In the genomic region with DNA sequence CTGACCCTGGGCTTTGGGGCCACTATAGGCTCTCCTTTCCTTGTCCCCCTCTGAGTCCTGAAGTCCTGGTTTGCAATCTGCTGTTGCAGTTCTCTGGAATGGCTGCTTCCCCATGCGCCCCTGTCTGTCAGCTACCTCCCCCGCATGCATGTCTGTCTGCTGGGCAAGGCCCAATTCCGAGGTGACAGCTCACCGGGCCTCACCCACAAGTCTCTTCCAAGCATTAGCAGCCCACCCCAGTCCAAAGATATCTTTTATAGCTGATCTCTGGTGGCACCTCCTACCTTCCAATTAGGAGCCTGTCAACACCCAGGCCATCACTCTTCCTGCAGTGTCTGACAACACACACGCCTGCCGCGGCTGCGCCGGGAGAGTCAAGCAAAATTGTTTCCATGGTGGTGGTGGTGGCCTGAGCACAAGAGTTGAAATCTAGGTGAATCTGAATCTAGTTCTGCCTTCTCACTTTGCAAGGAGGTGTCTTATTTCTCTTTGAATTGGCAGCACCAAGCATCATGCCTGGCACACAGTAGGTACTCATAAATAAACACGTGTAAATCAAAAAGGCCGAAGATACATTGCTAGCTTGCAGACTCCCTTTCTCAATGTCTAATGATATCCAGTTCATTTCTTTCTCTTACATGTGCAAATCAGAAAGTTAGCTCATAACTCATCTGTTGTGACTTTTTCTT, we compare ENCODE assay signal across 13 cellular contexts. TPM values are rescaled to one million over a fixed set of nuclear protein-coding genes. Genes with fewer than 3 reads are reported as not detected.
DNase-seq lines count a peak whose midpoint lies in the region; ATAC-seq, FAIRE-seq and TF ChIP-seq lines count a peak whose summit lies in the region.
"Had no signal": no experiment of that assay in that cellular context is flagged by ENCODE, and none has a peak within 500 bp of the region (broad histone marks: within the 10 kb centered on the region; RNA-seq: fewer than 3 reads in every experiment).

No MANE protein-coding gene starts in this region.

- peaks cover 29% of the 10 kb centered on the region for H3K4me1 ChIP-seq in GM12878 (ENCODE audit: control insufficient read depth, insufficient read depth, low read length)

- intact Hi-C loops in GM12878 (cut with micrococcal nuclease; ENCODE audit: unreplicated experiment): loop anchor here (1.0 kb wide), 1 partner anchor 19 kb away; no protein-coding TSS in a partner anchor

- H2AFZ ChIP-seq in GM12878 (ENCODE audit: control insufficient read depth, low read depth, low read length): peak overlapping the region; percentile 74

- SMC1A ChIA-PET in GM12878 (lab: Charles Lee; ENCODE audit: uncharacterized antibody, unreplicated experiment): interaction anchor here (0.8 to 2.1 kb wide), 10 partner anchors 11 to 282 kb away, joined by 3 to 14 read pairs (median 3); no protein-coding TSS in a partner anchor

- peaks cover 65% of the 10 kb centered on the region for H3K27me3 Mint-ChIP-seq in activated T-cell treated with anti-CD3 and anti-CD28 coated beads, Interleukin-2, amount 50 U/mL, for 4 hours (ENCODE audit: low read depth)

- no peaks in the 10 kb centered on the region for H3K9me3 Mint-ChIP-seq in activated T-cell treated with anti-CD3 and anti-CD28 coated beads, Interleukin-2, amount 50 U/mL, for 4 hours
- H3K9me3 Mint-ChIP-seq: T-helper 1 cell treated with Interleukin-12 subunit alpha and Interleukin-12 subunit beta and Interleukin-4 antibody, amounts not matched to agents 30 μg/mL and 1 μg/mL, for 36 hours had no signal

- 48% methylated on average over 11 of the region's 11 CpGs for WGBS in GM12878 (ENCODE audit: insufficient coverage, insufficient replicate concordance, low lambda C conversion rate, missing lambda C conversion rate)

- no TSS peak for BruUV-seq in GM12878 (replicated peaks; lab: Mats Ljungman, UMichigan)

- H3K4me3 Mint-ChIP-seq in activated T-cell treated with anti-CD3 and anti-CD28 coated beads, Interleukin-2, amount 50 U/mL, for 4 hours: peak overlapping the region; percentile 65

- H3K27ac ChIP-seq in GM12878 (ENCODE audit: control insufficient read depth, insufficient read depth): peak overlapping the region; percentile 76

- TF ChIP-seq CTCF in GM12878 (IDR thresholded peaks at IDR 0.05 in 2 of 3, conservative IDR thresholded peaks at IDR 0.05 in 1 of 3; ENCODE audit: control insufficient read depth in 2 of 3, extremely low read depth in 1 of 3, insufficient read depth in 1 of 3, low read depth in 3 of 3, low read length in 3 of 3) (no peak), GM10266 (IDR thresholded peaks at IDR 0.05; ENCODE audit: control insufficient read depth, insufficient read depth, low read depth, missing control alignments) (no peak)

- H3K4me1 Mint-ChIP-seq in activated T-cell treated with anti-CD3 and anti-CD28 coated beads, Interleukin-2, amount 50 U/mL, for 4 hours (ENCODE audit: low read depth): peaks cover 37% of the 10 kb centered on the region

- no peaks in the 10 kb centered on the region; the same call in 2 of the 3 replicates for H3K9me3 ChIP-seq in GM12878 (replicated peaks; ENCODE audit: control insufficient read depth, insufficient read depth, low read length)
- H3K9me3 ChIP-seq: MG63 had no signal

- no peaks in the 10 kb centered on the region for H3K36me3 Mint-ChIP-seq in activated T-cell treated with anti-CD3 and anti-CD28 coated beads, Interleukin-2, amount 50 U/mL, for 4 hours (ENCODE audit: insufficient read depth)

- H4K20me1 ChIP-seq in GM12878 (ENCODE audit: control insufficient read depth, insufficient read depth): no peaks in the 10 kb centered on the region

- CTCF ChIA-PET in GM12878 (lab: Yijun Ruan, JAX): interaction anchor here (0.6 to 1.8 kb wide), 8 partner anchors 15 to 78 kb away, joined by 3 to 6 read pairs (median 3); no protein-coding TSS in a partner anchor

- in situ Hi-C loops in GM12878 (cut with MboI): no loop called here

- no peak for TF ChIP-seq EP300 in GM12878 (IDR thresholded peaks at IDR 0.05; ENCODE audit: borderline replicate concordance in 1 of 2, control insufficient read depth in 1 of 2, low read depth in 2 of 2, low read length in 2 of 2)

- no peaks in the 10 kb centered on the region for H3K36me3 ChIP-seq in GM12878 (ENCODE audit: control insufficient read depth in 2 of 2, insufficient read depth in 2 of 2, low read length in 1 of 2)
- H3K36me3 ChIP-seq: MG63 had no signal

- peak overlapping the region; percentile 73; the same call in 1 of the 2 replicates for H3K4me3 ChIP-seq in GM12878
- H3K4me3 ChIP-seq: MG63 had no signal

- H3K79me2 ChIP-seq in GM12878 (ENCODE audit: control insufficient read depth, insufficient read depth, low read length): no peaks in the 10 kb centered on the region

- H3K4me2 ChIP-seq in GM12878 (ENCODE audit: control insufficient read depth, insufficient read depth): peak overlapping the region; percentile 88

- RAD21 ChIA-PET in GM12878 (lab: Charles Lee; ENCODE audit: unreplicated experiment): interaction anchor here (0.6 to 1.1 kb wide), 3 partner anchors 19 to 94 kb away, joined by 3 to 5 read pairs (median 3); no protein-coding TSS in a partner anchor

- POLR2A ChIA-PET in GM12878 (lab: Charles Lee): interaction anchor here (0.5 to 1.3 kb wide), 3 partner anchors 8 to 545 kb away, joined by 3 to 4 read pairs (median 4); no protein-coding TSS in a partner anchor

- H3K27me3 ChIP-seq in GM12878 (replicated peaks in 1 of 2; ENCODE audit: control insufficient read depth in 2 of 2, insufficient read depth in 2 of 2, low read length in 1 of 2): no peaks in the 10 kb centered on the region; a peak in 1 of 4 replicates
- H3K27me3 ChIP-seq: MG63 had no signal

- no peak for ATAC-seq in activated T-cell treated with anti-CD3 and anti-CD28 coated beads, Interleukin-2, amount 50 U/mL, for 4 hours
- no peak for ATAC-seq in GM12878
- no peak for ATAC-seq in stimulated activated naive CD8-positive, alpha-beta T cell treated with anti-CD3 and anti-CD28 coated beads, Interleukin-15, Interleukin-2, amounts not matched to agents 100 U/mL and 50 U/mL, for 24 hours
- ATAC-seq in HG03342 (IDR thresholded peaks at IDR 0.05; ENCODE audit: unreplicated experiment): no peak
- ATAC-seq: HCT116 had no signal

- FAIRE-seq in GM12878 (lab: Jason Lieb, UNC): no peak
- FAIRE-seq: kidney had no signal

- H3K9ac ChIP-seq in GM12878 (ENCODE audit: control insufficient read depth, insufficient read depth, low read length): peak overlapping the region; percentile 76

- no peak for TF ChIP-seq POLR2A in GM12878 (IDR thresholded peaks at IDR 0.05; ENCODE audit: low read depth, low read length)

- no peak for DNase-seq in activated T-cell treated with anti-CD3 and anti-CD28 coated beads, Interleukin-2, amount 50 U/mL, for 4 hours
- DNase-seq in activated T-cell treated with anti-CD3 and anti-CD28 coated beads, Interleukin-2, amount 50 U/mL, for 1 hour: no peak
- DNase-seq in NOMO-1 treated with DMSO at 0.1 percent for 48 hours (lab: John Stamatoyannopoulos, UW; ENCODE audit: unreplicated experiment) (peak; percentile 52), GM12878 (ENCODE audit: low read depth, low spot score) (no peak), NCI-H1930 (lab: John Stamatoyannopoulos, UW) (no peak), GM10266 (ENCODE audit: extremely low spot score) (no peak)
- DNase-seq in stimulated activated naive CD8-positive, alpha-beta T cell treated with anti-CD3 and anti-CD28 coated beads, Interleukin-15, Interleukin-2, amounts not matched to agents 100 U/mL and 50 U/mL, for 24 hours: peak; percentile 25
- DNase-seq: kidney, MG63, NCI-H69 had no signal

- no peak for TF ChIP-seq RAD21 in GM12878 (IDR thresholded peaks at IDR 0.05; ENCODE audit: insufficient read depth, low read depth, low read length)

TF ChIP-seq in GM12878, 131 proteins besides CTCF, POLR2A, EP300 and RAD21 (continues in another document):
- TF ChIP-seq ASH2L (IDR thresholded peaks at IDR 0.05; ENCODE audit: borderline replicate concordance, low read depth): no peak
- no peak for TF ChIP-seq SUZ12 (IDR thresholded peaks at IDR 0.05; ENCODE audit: unreplicated experiment)

RNA-seq across cellular contexts. Expression of gene LMO2, which starts 1.2 kb away (rescaled TPM):
- under 1 TPM; 0.18 to 0.57 (median 0.38) TPM for total RNA-seq in activated T-cell treated with anti-CD3 and anti-CD28 coated beads, Interleukin-2, amount 50 U/mL, for 4 hours
- not detected in 2 replicates for total RNA-seq in GM12878 (2013; cell fraction: nucleolus; rRNA removed)
- 0.98 and 1.7 TPM in 2 replicates for total RNA-seq in GM12878 (2014; rRNA removed)
- 1.0 and 1.2 TPM in 2 replicates for total RNA-seq in GM12878 (2014; rRNA removed; fragmentation: Illumina TruSeq; extraction: Trizol)
- 0.98 and 1.7 TPM in 2 replicates for total RNA-seq in GM12878 (2021)
- polyA plus RNA-seq in GM12878 (2011; ENCODE audit: low read depth): 4.0 TPM
- polyA plus RNA-seq in GM12878 (2011; rRNA removed): 1.1 TPM in 2 replicates
- 0.42 and 0.53 TPM in 2 replicates for polyA plus RNA-seq in GM12878 (2011; cell fraction: cytosol; rRNA removed)
- 0.24 and 0.25 TPM in 2 replicates for polyA plus RNA-seq in GM12878 (2011; cell fraction: nucleus; rRNA removed)
- polyA plus RNA-seq in GM12878 (2012): 4.1 and 7.5 TPM in 2 replicates
- polyA plus RNA-seq in GM12878 (2014; fragmentation: Illumina TruSeq; extraction: Trizol): 1.4 and 1.9 TPM in 2 replicates
- polyA plus RNA-seq in GM12878 (2014; fragmentation: Nextera tagmentation; extraction: Ambion mirVana): under 1 TPM; 0.29 to 0.47 TPM
- 1.7 TPM in 2 replicates for polyA plus RNA-seq in GM12878 (2014; rRNA removed)
- polyA plus RNA-seq in GM12878 (2016; fragmentation: Nextera tagmentation; extraction: Ambion mirVana): under 1 TPM in 1 of 2 experiments, not detected in 1; 0.37 TPM
- polyA minus RNA-seq in GM12878 (2011; rRNA and poly(A)+ RNA removed): 0.37 and 0.88 TPM in 2 replicates
- not detected in 2 replicates for polyA minus RNA-seq in GM12878 (2011; cell fraction: cytosol; rRNA and poly(A)+ RNA removed)
- 0.12 and 0.48 TPM in 2 replicates for polyA minus RNA-seq in GM12878 (2011; cell fraction: nucleus; rRNA and poly(A)+ RNA removed)

Comparison
In these comparisons a context has a peak if more than half of its experiments do, and no peak if none do; other contexts are left out.
1. DNase-seq: peak in NOMO-1 treated with DMSO at 0.1 percent for 48 hours (single experiment) and stimulated activated naive CD8-positive, alpha-beta T cell treated with anti-CD3 and anti-CD28 coated beads, Interleukin-15, Interleukin-2, amounts not matched to agents 100 U/mL and 50 U/mL, for 24 hours (single experiment); none in activated T-cell treated with anti-CD3 and anti-CD28 coated beads, Interleukin-2, amount 50 U/mL, for 4 hours (single experiment), activated T-cell treated with anti-CD3 and anti-CD28 coated beads, Interleukin-2, amount 50 U/mL, for 1 hour (single experiment), GM12878 (single experiment), NCI-H1930 (0 of 2) and GM10266 (single experiment).